16 cellular contexts compared by ENCODE assay signal in the genomic region with DNA sequence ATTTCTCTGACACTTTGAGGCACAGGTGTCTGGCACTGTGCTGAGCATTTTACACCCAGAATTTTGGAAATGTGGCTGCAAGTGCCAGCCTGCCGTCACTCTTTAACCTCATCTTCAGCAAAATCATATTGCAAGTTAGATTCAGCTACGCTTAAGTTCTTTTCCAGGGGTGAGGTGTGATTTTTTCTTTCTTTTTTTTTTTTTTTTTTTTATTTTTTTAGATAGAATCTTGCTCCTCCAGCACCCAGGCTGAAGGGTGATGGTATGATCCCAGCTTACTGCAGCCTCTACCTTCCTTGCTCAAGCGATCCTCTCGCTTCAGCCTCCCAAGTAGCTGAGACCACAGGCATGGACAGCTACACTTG. TPM values are rescaled to one million over a fixed set of nuclear protein-coding genes. Genes with fewer than 3 reads are reported as not detected.
A peak's percentile ranks its signal among the peaks of the same experiment; 100 is the strongest.
DNase-seq lines count a peak whose midpoint lies in the region; ATAC-seq, FAIRE-seq and TF ChIP-seq lines count a peak whose summit lies in the region.
"Had no signal": no experiment of that assay in that cellular context is flagged by ENCODE, and none has a peak within 500 bp of the region (broad histone marks: within the 10 kb centered on the region; RNA-seq: fewer than 3 reads in every experiment).

No MANE protein-coding gene starts in this region.

- dilution Hi-C loops in keratinocyte (cut with MboI; ENCODE audit: extremely low pct_ligation_motif_present, low sequenced_read_pairs) = no loop called here

- H3K27me3 Mint-ChIP-seq in GM23338 (ENCODE audit: insufficient read depth, low read depth, poor library complexity) = peaks cover 24% of the 10 kb centered on the region
- no peaks in the 10 kb centered on the region for H3K27me3 Mint-ChIP-seq in activated CD4-positive, alpha-beta memory T cell treated with anti-CD3 and anti-CD28 coated beads for 36 hours

- peaks cover 34% of the 10 kb centered on the region for H3K4me1 Mint-ChIP-seq in GM23338
- H3K4me1 Mint-ChIP-seq in activated CD4-positive, alpha-beta memory T cell treated with anti-CD3 and anti-CD28 coated beads for 36 hours (ENCODE audit: low read depth) = peaks cover 22% of the 10 kb centered on the region

- no peak for TF ChIP-seq CTCF in A673 (conservative IDR thresholded peaks at IDR 0.05; ENCODE audit: low read depth, low read length)
- TF ChIP-seq CTCF in GM23338 (conservative IDR thresholded peaks at IDR 0.05; ENCODE audit: low read depth in 2 of 2) = no peak
- no peak for TF ChIP-seq CTCF in keratinocyte (optimal IDR thresholded peaks at IDR 0.05 in 1 of 3, IDR thresholded peaks at IDR 0.05 in 1 of 3, conservative IDR thresholded peaks at IDR 0.05 in 1 of 3; ENCODE audit: extremely low read depth in 1 of 3, insufficient read depth in 2 of 3, low read length in 3 of 3)
- TF ChIP-seq CTCF in ovary (IDR thresholded peaks at IDR 0.05) = no peak
- no peak for TF ChIP-seq CTCF in thyroid gland (IDR thresholded peaks at IDR 0.05)

- FAIRE-seq in keratinocyte (lab: Jason Lieb, UNC) = no peak

- H4K20me1 ChIP-seq in GM23338 (replicated peaks; ENCODE audit: insufficient read depth) = no peaks in the 10 kb centered on the region; the same call in 1 of the 2 replicates
- no peaks in the 10 kb centered on the region for H4K20me1 ChIP-seq in keratinocyte (ENCODE audit: control insufficient read depth, extremely low read depth, insufficient read depth, low read length)

- WGBS in ovary, 3 donors = 94 to 96% (median 95%) methylated on average over 4 of the region's 4 CpGs
- WGBS in thyroid gland, 2 donors = 89 to 94% methylated on average over 4 of the region's 4 CpGs

- no peaks in the 10 kb centered on the region for H3K9me2 ChIP-seq in GM23338 (ENCODE audit: insufficient read depth)

- H3K9ac ChIP-seq in keratinocyte (ENCODE audit: control insufficient read depth, extremely low read depth, insufficient read depth, low read length) = peak overlapping the region; percentile 95

- no peak overlapping the region for H3K4me3 ChIP-seq in A673 (ENCODE audit: low read depth, low read length, poor library complexity, severe bottlenecking)
- H3K4me3 ChIP-seq in GM23338 = no peak overlapping the region
- H3K4me3 ChIP-seq in keratinocyte (ENCODE audit: control insufficient read depth in 2 of 3, extremely low read depth in 1 of 3, insufficient read depth in 2 of 3, low read depth in 1 of 3, low read length in 3 of 3) = peak overlapping the region in 1 of 3 experiments; percentile 37
- no peak overlapping the region for H3K4me3 ChIP-seq in ovary
- H3K4me3 ChIP-seq in thyroid gland (replicated peaks in 1 of 3) = no peak overlapping the region
- H3K4me3 ChIP-seq: SJCRH30, vagina had no signal

- BruUV-seq in A673 (replicated peaks; lab: Mats Ljungman, UMichigan) = no TSS peak

- no peak for ATAC-seq in GM23338
- no peak for ATAC-seq in HG02623 (IDR thresholded peaks at IDR 0.05; ENCODE audit: unreplicated experiment)
- no peak for ATAC-seq in Right ventricle myocardium inferior
- ATAC-seq: activated T-cell treated with anti-CD3 and anti-CD28 coated beads, Interleukin-2, amount 50 U/mL, for 4 hours had no signal

- H3K27ac Mint-ChIP-seq in GM23338 = no peak overlapping the region
- no peak overlapping the region for H3K27ac Mint-ChIP-seq in activated CD4-positive, alpha-beta memory T cell treated with anti-CD3 and anti-CD28 coated beads for 36 hours
- H3K27ac Mint-ChIP-seq: CD4-positive, CD25-positive, alpha-beta regulatory T cell had no signal

- peaks cover 24% of the 10 kb centered on the region for H3K79me2 ChIP-seq in GM23338 (replicated peaks; ENCODE audit: insufficient read depth)
- H3K79me2 ChIP-seq in keratinocyte (ENCODE audit: control insufficient read depth, insufficient read depth, low read length) = peaks cover 18% of the 10 kb centered on the region

- H3K36me3 ChIP-seq in A673 (ENCODE audit: insufficient read depth, low read length, poor library complexity, severe bottlenecking) = no peaks in the 10 kb centered on the region
- H3K36me3 ChIP-seq in GM23338 (ENCODE audit: insufficient read depth) = no peaks in the 10 kb centered on the region; the same call in 1 of the 2 replicates
- H3K36me3 ChIP-seq in keratinocyte (ENCODE audit: control insufficient read depth in 2 of 2, extremely low read depth in 1 of 2, insufficient read depth in 2 of 2, low read length in 2 of 2) = no peaks in the 10 kb centered on the region
- H3K36me3 ChIP-seq in ovary = no peaks in the 10 kb centered on the region
- H3K36me3 ChIP-seq in thyroid gland = no peaks in the 10 kb centered on the region
- H3K36me3 ChIP-seq: vagina had no signal

- intact Hi-C loops in A673 (cut with micrococcal nuclease; ENCODE audit: unreplicated experiment) (no loop called here), ovary (cut with DNase I) (no loop called here), thyroid gland (cut with DNase I) (no loop called here), Right ventricle myocardium inferior (cut with DNase I) (no loop called here)
- intact Hi-C loops in activated CD4-positive, alpha-beta memory T cell treated with anti-CD3 and anti-CD28 coated beads for 36 hours (cut with micrococcal nuclease) = no loop called here

- H3K36me3 Mint-ChIP-seq in GM23338 (ENCODE audit: low read depth) = peaks cover 16% of the 10 kb centered on the region
- peaks cover 18% of the 10 kb centered on the region for H3K36me3 Mint-ChIP-seq in activated CD4-positive, alpha-beta memory T cell treated with anti-CD3 and anti-CD28 coated beads for 36 hours
- H3K36me3 Mint-ChIP-seq: CD4-positive, CD25-positive, alpha-beta regulatory T cell had no signal

- peaks cover 5% of the 10 kb centered on the region; the same call in 1 of the 3 replicates for H3K9me3 Mint-ChIP-seq in GM23338
- H3K9me3 Mint-ChIP-seq in activated CD4-positive, alpha-beta memory T cell treated with anti-CD3 and anti-CD28 coated beads for 36 hours = no peaks in the 10 kb centered on the region
- H3K9me3 Mint-ChIP-seq: activated T-cell treated with anti-CD3 and anti-CD28 coated beads, Interleukin-2, amount 50 U/mL, for 4 hours; CD4-positive, CD25-positive, alpha-beta regulatory T cell had no signal

- TF ChIP-seq EP300 in ovary (IDR thresholded peaks at IDR 0.05) = no peak

- CTCF ChIA-PET in A673 (lab: Charles Lee) = interaction anchor here (0.6 kb wide), 1 partner anchor 312 kb away, joined by 6 read pairs; no protein-coding TSS in a partner anchor
- CTCF ChIA-PET in activated CD4-positive, alpha-beta memory T cell treated with anti-CD3 and anti-CD28 coated beads for 36 hours (lab: Charles Lee) = no interaction called here

- H3K9me3 ChIP-seq in A673 (ENCODE audit: low read depth, low read length, poor library complexity, severe bottlenecking) (no peaks in the 10 kb centered on the region), keratinocyte (ENCODE audit: control insufficient read depth, low read depth, low read length) (no peaks in the 10 kb centered on the region), ovary (no peaks in the 10 kb centered on the region), thyroid gland (no peaks in the 10 kb centered on the region)
- H3K9me3 ChIP-seq: SJCRH30, vagina had no signal

- peaks cover 24% of the 10 kb centered on the region; the same call in 1 of the 2 replicates for H3F3A ChIP-seq in GM23338 (replicated peaks; ENCODE audit: low read depth)

- POLR2A ChIA-PET in A673 (lab: Charles Lee; ENCODE audit: low non-redundant PET) = interaction anchor here (0.6 kb wide), 1 partner anchor 1228 kb away, joined by 9 read pairs; no protein-coding TSS in a partner anchor
- POLR2A ChIA-PET in activated CD4-positive, alpha-beta memory T cell treated with anti-CD3 and anti-CD28 coated beads for 36 hours (lab: Charles Lee) = no interaction called here

- H3K4me2 ChIP-seq in GM23338 (peak overlapping the region; percentile 100), keratinocyte (ENCODE audit: control insufficient read depth, extremely low read depth, insufficient read depth, low read depth, low read length) (peak overlapping the region; percentile 100)

- H3K9me1 ChIP-seq in keratinocyte (ENCODE audit: control insufficient read depth, extremely low read depth, insufficient read depth, low read length) = no peaks in the 10 kb centered on the region

- TF ChIP-seq POLR2A in ovary (IDR thresholded peaks at IDR 0.05) (no peak), thyroid gland (IDR thresholded peaks at IDR 0.05) (no peak)

- DNase-seq in A673 (ENCODE audit: low spot score) = no peak
- no peak for DNase-seq in GM23338 (ENCODE audit: low spot score)
- no peak for DNase-seq in activated CD4-positive, alpha-beta memory T cell treated with anti-CD3 and anti-CD28 coated beads for 36 hours
- DNase-seq in keratinocyte (ENCODE audit: low read depth, low spot score) = no peak
- DNase-seq in ovary = no peak
- DNase-seq in thyroid gland = no peak
- no peak for DNase-seq in Right ventricle myocardium inferior (ENCODE audit: missing footprints)
- DNase-seq: activated T-cell treated with anti-CD3 and anti-CD28 coated beads, Interleukin-2, amount 50 U/mL, for 4 hours; effector CD8-positive, alpha-beta T cell; foreskin melanocyte; GDM1; stimulated activated CD4-positive, alpha-beta T cell treated with anti-CD3 and anti-CD28 coated beads, Interleukin-2, amount 100 ng/mL, for 24 hours had no signal

- no peak overlapping the region for H2AFZ ChIP-seq in GM23338
- no peak overlapping the region for H2AFZ ChIP-seq in keratinocyte (ENCODE audit: control insufficient read depth, low read length)

- peaks cover 24% of the 10 kb centered on the region for H3K4me1 ChIP-seq in A673 (ENCODE audit: insufficient read depth, low read length, poor library complexity, severe bottlenecking)
- peaks cover 30% of the 10 kb centered on the region for H3K4me1 ChIP-seq in GM23338 (ENCODE audit: insufficient read depth)
- H3K4me1 ChIP-seq in keratinocyte (ENCODE audit: control insufficient read depth, extremely low read depth, insufficient read depth, low read length) = peaks cover 42% of the 10 kb centered on the region
- H3K4me1 ChIP-seq in ovary (ENCODE audit: insufficient read depth) = peaks cover 3% of the 10 kb centered on the region
- peaks cover 12 to 16% of the 10 kb centered on the region in 2 donors for H3K4me1 ChIP-seq in thyroid gland

- no peaks in the 10 kb centered on the region for H3K27me3 ChIP-seq in A673 (replicated peaks; ENCODE audit: insufficient read depth, low read depth, low read length, poor library complexity)
- peaks cover 9% of the 10 kb centered on the region for H3K27me3 ChIP-seq in GM23338 (ENCODE audit: insufficient read depth)
- no peaks in the 10 kb centered on the region for H3K27me3 ChIP-seq in keratinocyte (ENCODE audit: control insufficient read depth, extremely low read depth, insufficient read depth, low read length)
- no peaks in the 10 kb centered on the region for H3K27me3 ChIP-seq in ovary
- no peaks in the 10 kb centered on the region for H3K27me3 ChIP-seq in thyroid gland
- H3K27me3 ChIP-seq: SJCRH30, vagina had no signal

- peak overlapping the region; percentile 99; the same call in 2 of the 3 replicates for H3K4me3 Mint-ChIP-seq in GM23338
- H3K4me3 Mint-ChIP-seq in activated CD4-positive, alpha-beta memory T cell treated with anti-CD3 and anti-CD28 coated beads for 36 hours = peak overlapping the region; percentile 74
- H3K4me3 Mint-ChIP-seq: activated T-cell treated with anti-CD3 and anti-CD28 coated beads, Interleukin-2, amount 50 U/mL, for 4 hours had no signal

- H3K27ac ChIP-seq in A673 (ENCODE audit: low read depth, low read length, poor library complexity, severe bottlenecking) (peak overlapping the region; percentile 73), GM23338 (ENCODE audit: low read depth) (peak overlapping the region; percentile 17; the same call in 1 of the 2 replicates), keratinocyte (ENCODE audit: control insufficient read depth, insufficient read depth, low read length) (peak overlapping the region; percentile 99), ovary (no peak overlapping the region), thyroid gland (no peak overlapping the region)
- H3K27ac ChIP-seq: SJCRH30 had no signal

RNA-seq across cellular contexts. Expression of a gene that starts 2.5 kb away (rescaled TPM):
- total RNA-seq in A673 (2021) = 180 and 182 TPM in 2 replicates
- total RNA-seq in GM23338 (2014; rRNA removed; shearing (Covaris generic)) = 367 and 386 TPM in 2 replicates
- polyA plus RNA-seq in GM23338 (2016; fragmentation: Nextera tagmentation; extraction: Ambion mirVana) = 97.1 and 99.3 TPM in 2 replicates
- total RNA-seq in activated CD4-positive, alpha-beta memory T cell treated with anti-CD3 and anti-CD28 coated beads for 36 hours = 10 to 100 TPM; 90.6 to 91.0 TPM
- 29.4 to 103 TPM (median 45.2 TPM) in 3 replicates for polyA plus RNA-seq in keratinocyte
- 27.6 TPM for polyA plus RNA-seq in keratinocyte (2011; ENCODE audit: low read depth)
- polyA plus RNA-seq in keratinocyte (2011; cell fraction: cytosol; rRNA removed) = 53.0 and 56.5 TPM in 2 replicates
- polyA plus RNA-seq in keratinocyte (2011; cell fraction: nucleus; rRNA removed) = 106 and 109 TPM in 2 replicates
- 81.8 and 95.7 TPM in 2 replicates for polyA plus RNA-seq in keratinocyte (2012; ENCODE audit: low replicate concordance)
- polyA minus RNA-seq in keratinocyte = 76.6 to 117 TPM (median 85.3 TPM) in 3 replicates
- 95.5 TPM for polyA minus RNA-seq in keratinocyte (2011; cell fraction: cytosol; rRNA and poly(A)+ RNA removed)
- 49.8 and 50.0 TPM in 2 replicates for polyA minus RNA-seq in keratinocyte (2011; cell fraction: nucleus; rRNA and poly(A)+ RNA removed)
- 10 to 100 TPM; 15.3 to 52.2 (median 41.0) TPM for total RNA-seq in ovary
- 10 to 100 TPM; 28.1 to 28.3 TPM for polyA plus RNA-seq in ovary
- 10 to 100 TPM; 20.3 to 35.1 (median 27.7) TPM for total RNA-seq in thyroid gland
- 12.7 TPM for total RNA-seq in Right ventricle myocardium inferior

Comparison
In these comparisons a context has a peak if more than half of its experiments do, and no peak if none do; other contexts are left out.
1. H3K27ac ChIP-seq: peak in A673 (single experiment), GM23338 (single experiment) and keratinocyte (single experiment); none in ovary (0 of 2) and thyroid gland (0 of 3).